In genomic region chr17:59107306-59107670, GRCh38 we compare ENCODE assay signal across 9 cellular contexts. TPM values are rescaled to one million over a fixed set of nuclear protein-coding genes. Genes with fewer than 3 reads are reported as not detected.
DNase-seq lines count a peak whose midpoint lies in the region; ATAC-seq, FAIRE-seq and TF ChIP-seq lines count a peak whose summit lies in the region.
"Had no signal": no experiment of that assay in that cellular context is flagged by ENCODE, and none has a peak within 500 bp of the region (broad histone marks: within the 10 kb centered on the region; RNA-seq: fewer than 3 reads in every experiment).

No MANE protein-coding gene starts in this region.

- no peak for DNase-seq in activated T-cell treated with anti-CD3 and anti-CD28 coated beads, Interleukin-2, amount 50 U/mL, for 24 hours
- no peak for DNase-seq in activated T-cell treated with anti-CD3 and anti-CD28 coated beads for 4 hours
- no peak for DNase-seq in astrocyte (ENCODE audit: low read depth)
- no peak for DNase-seq in lower leg skin (ENCODE audit: low spot score in 2 of 2)
- no peak for DNase-seq in type B pancreatic cell (ENCODE audit: extremely low spot score, unreplicated experiment)
- no peak for DNase-seq in superior temporal gyrus (ENCODE audit: extremely low spot score)
- DNase-seq in NCI-H1048 (lab: John Stamatoyannopoulos, UW), result no peak

- peaks cover 8% of the 10 kb centered on the region for H3K36me3 ChIP-seq in astrocyte (ENCODE audit: insufficient read depth, low read length)

- peak overlapping the region; percentile 96 for H3K27ac Mint-ChIP-seq in activated T-cell treated with anti-CD3 and anti-CD28 coated beads, Interleukin-2, amount 50 U/mL, for 24 hours
- H3K27ac Mint-ChIP-seq in astrocyte (ENCODE audit: unreplicated experiment) (peak overlapping the region; percentile 75), type B pancreatic cell (peak overlapping the region; percentile 97)

- peak overlapping the region; percentile 94 for H3K9ac ChIP-seq in astrocyte (ENCODE audit: low read length)

- peaks cover 73% of the 10 kb centered on the region for H3K36me3 Mint-ChIP-seq in activated T-cell treated with anti-CD3 and anti-CD28 coated beads, Interleukin-2, amount 50 U/mL, for 24 hours (ENCODE audit: low read depth)
- H3K36me3 Mint-ChIP-seq in astrocyte (ENCODE audit: low read depth, unreplicated experiment), result peaks cover 5% of the 10 kb centered on the region
- H3K36me3 Mint-ChIP-seq in type B pancreatic cell, result peaks cover 19% of the 10 kb centered on the region

- no peak for ATAC-seq in HG02763 (IDR thresholded peaks at IDR 0.05; ENCODE audit: unreplicated experiment)

- intact Hi-C loops in lower leg skin (cut with DNase I; ENCODE audit: low total_unique reads), result no loop called here

- peaks cover 46% of the 10 kb centered on the region for H3K79me2 ChIP-seq in astrocyte (ENCODE audit: insufficient read depth, low read length)

- no peaks in the 10 kb centered on the region for H3K27me3 ChIP-seq in astrocyte (ENCODE audit: insufficient read depth, low read length)

- H2AFZ ChIP-seq in astrocyte (ENCODE audit: low read depth, low read length), result peak overlapping the region; percentile 74

- peak overlapping the region; percentile 98 for H3K4me3 Mint-ChIP-seq in activated T-cell treated with anti-CD3 and anti-CD28 coated beads, Interleukin-2, amount 50 U/mL, for 24 hours
- peak overlapping the region; percentile 98 for H3K4me3 Mint-ChIP-seq in astrocyte (ENCODE audit: unreplicated experiment)
- H3K4me3 Mint-ChIP-seq in type B pancreatic cell, result peak overlapping the region; percentile 97

- FAIRE-seq in astrocyte (lab: Jason Lieb, UNC), result no peak
- FAIRE-seq: colon had no signal

- peaks cover 15% of the 10 kb centered on the region for H4K20me1 ChIP-seq in astrocyte (ENCODE audit: insufficient read depth, low read length)

- H3K4me2 ChIP-seq in astrocyte (ENCODE audit: low read length), result peak overlapping the region; percentile 93

- no peaks in the 10 kb centered on the region for H3K27me3 Mint-ChIP-seq in activated T-cell treated with anti-CD3 and anti-CD28 coated beads, Interleukin-2, amount 50 U/mL, for 24 hours
- H3K27me3 Mint-ChIP-seq in astrocyte (ENCODE audit: low read depth, unreplicated experiment) (no peaks in the 10 kb centered on the region), type B pancreatic cell (no peaks in the 10 kb centered on the region)

- peak overlapping the region; percentile 91 for H3K4me3 ChIP-seq in astrocyte (ENCODE audit: insufficient read depth, low read depth, low read length)
- H3K4me3 ChIP-seq in lower leg skin (ENCODE audit: low read depth, poor library complexity, severe bottlenecking), result peak overlapping the region; percentile 94

- no peak for TF ChIP-seq CTCF in astrocyte (IDR thresholded peaks at IDR 0.05; ENCODE audit: insufficient read depth, low read depth, low read length)
- TF ChIP-seq CTCF in lower leg skin (IDR thresholded peaks at IDR 0.05), result no peak
- no peak for TF ChIP-seq CTCF in type B pancreatic cell (conservative IDR thresholded peaks at IDR 0.05)

- 1% methylated on average over 10 of the region's 10 CpGs for WGBS in lower leg skin, 2 donors

- H3K9me3 ChIP-seq in astrocyte (ENCODE audit: insufficient read depth, low read depth, low read length), result no peaks in the 10 kb centered on the region

- H3K4me1 Mint-ChIP-seq in activated T-cell treated with anti-CD3 and anti-CD28 coated beads, Interleukin-2, amount 50 U/mL, for 24 hours (ENCODE audit: low read depth), result peaks cover 52% of the 10 kb centered on the region
- H3K4me1 Mint-ChIP-seq in astrocyte (ENCODE audit: low read depth, unreplicated experiment) (no peaks in the 10 kb centered on the region), type B pancreatic cell (ENCODE audit: unreplicated experiment) (peaks cover 20% of the 10 kb centered on the region)

- TF ChIP-seq POLR2A in lower leg skin (IDR thresholded peaks at IDR 0.05), result no peak

- H3K27ac ChIP-seq in astrocyte (ENCODE audit: low read depth, low read length), result peak overlapping the region; percentile 82

- no peaks in the 10 kb centered on the region for H3K9me3 Mint-ChIP-seq in activated T-cell treated with anti-CD3 and anti-CD28 coated beads, Interleukin-2, amount 50 U/mL, for 24 hours
- H3K9me3 Mint-ChIP-seq in astrocyte (ENCODE audit: unreplicated experiment) (no peaks in the 10 kb centered on the region), type B pancreatic cell (no peaks in the 10 kb centered on the region)

- H3K4me1 ChIP-seq in astrocyte (ENCODE audit: insufficient read depth, low read length), result peaks cover 6% of the 10 kb centered on the region

RNA-seq across cellular contexts. Expression of gene TRIM37, which starts 0.6 kb away (rescaled TPM):
- total RNA-seq in astrocyte (23.2 and 25.4 TPM in 2 replicates), lower leg skin (10 to 100 TPM; 10.3 to 18.0 (median 13.9) TPM), type B pancreatic cell (ENCODE audit: low replicate concordance) (16.4 and 25.1 TPM in 2 replicates)

RNA-seq across cellular contexts. Expression of gene SKA2, which starts 47.7 kb away (rescaled TPM):
- 34.0 and 42.6 TPM in 2 replicates for total RNA-seq in astrocyte
- total RNA-seq in lower leg skin, result 10 to 100 TPM in 3 of 4 donors, 1 to 10 TPM in 1; 8.9 to 21.2 (median 17.8) TPM
- total RNA-seq in type B pancreatic cell (ENCODE audit: low replicate concordance), result 67.9 and 78.4 TPM in 2 replicates

RNA-seq across cellular contexts. Expression of gene PRR11, which starts 48.3 kb away (rescaled TPM):
- total RNA-seq in astrocyte (10.3 and 14.9 TPM in 2 replicates), lower leg skin (1 to 10 TPM; 1.5 to 3.7 (median 2.6) TPM), type B pancreatic cell (ENCODE audit: low replicate concordance) (17.2 and 43.9 TPM in 2 replicates)
